In the genomic region with DNA sequence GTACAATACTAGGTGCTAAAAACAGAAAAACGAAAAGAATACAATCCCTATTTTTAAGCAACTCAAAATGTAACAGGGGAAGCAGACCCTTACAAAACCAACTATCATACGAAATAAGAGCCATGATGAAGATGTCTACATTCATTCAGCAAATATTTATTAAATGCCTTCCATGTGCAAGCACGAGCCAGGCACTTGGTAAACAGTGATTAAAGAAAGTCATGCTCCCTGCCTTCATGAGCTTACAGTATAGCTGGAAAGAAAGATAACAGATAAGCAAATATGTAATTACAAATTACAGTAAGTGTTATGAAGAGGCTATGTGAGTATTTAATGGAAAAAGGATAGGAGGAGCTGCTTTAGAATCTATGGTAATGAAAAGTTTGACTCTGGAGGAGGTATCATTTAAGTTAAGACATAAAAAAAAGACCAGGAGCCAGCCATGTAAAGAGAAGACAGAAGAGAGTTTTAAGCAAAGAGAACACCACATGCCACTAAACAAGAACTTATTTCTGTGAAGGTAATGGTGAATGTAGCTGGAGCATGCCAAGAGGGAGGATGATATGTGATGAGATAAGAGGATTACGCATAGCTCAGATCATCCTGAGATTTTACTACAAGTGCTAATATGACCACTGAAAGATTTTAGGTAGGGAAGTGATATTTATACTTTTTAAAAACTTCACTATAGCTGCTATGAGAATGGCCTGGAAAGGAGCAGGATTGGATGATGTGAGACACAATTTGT, we compare ENCODE assay signal across 1 cellular context.
TF ChIP-seq lines count a peak whose summit lies in the region.

No MANE protein-coding gene starts in this region.

TF ChIP-seq in WTC11, 78 proteins besides CTCF, POLR2A, EP300 and RAD21 (continued from another document):
- TF ChIP-seq, protein P1, sequence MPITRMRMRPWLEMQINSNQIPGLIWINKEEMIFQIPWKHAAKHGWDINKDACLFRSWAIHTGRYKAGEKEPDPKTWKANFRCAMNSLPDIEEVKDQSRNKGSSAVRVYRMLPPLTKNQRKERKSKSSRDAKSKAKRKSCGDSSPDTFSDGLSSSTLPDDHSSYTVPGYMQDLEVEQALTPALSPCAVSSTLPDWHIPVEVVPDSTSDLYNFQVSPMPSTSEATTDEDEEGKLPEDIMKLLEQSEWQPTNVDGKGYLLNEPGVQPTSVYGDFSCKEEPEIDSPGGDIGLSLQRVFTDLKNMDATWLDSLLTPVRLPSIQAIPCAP (CRISPR knock-in tag; IDR thresholded peaks at IDR 0.05) = no peak
- no peak for TF ChIP-seq TP53 (CRISPR knock-in tag; IDR thresholded peaks at IDR 0.05)
- no peak for TF ChIP-seq PRRX2 (CRISPR knock-in tag; IDR thresholded peaks at IDR 0.05)
- no peak for TF ChIP-seq MYBL2 (CRISPR knock-in tag; IDR thresholded peaks at IDR 0.05)
